Comparison of ENCODE assay signal across 8 cellular contexts in the genomic region with DNA sequence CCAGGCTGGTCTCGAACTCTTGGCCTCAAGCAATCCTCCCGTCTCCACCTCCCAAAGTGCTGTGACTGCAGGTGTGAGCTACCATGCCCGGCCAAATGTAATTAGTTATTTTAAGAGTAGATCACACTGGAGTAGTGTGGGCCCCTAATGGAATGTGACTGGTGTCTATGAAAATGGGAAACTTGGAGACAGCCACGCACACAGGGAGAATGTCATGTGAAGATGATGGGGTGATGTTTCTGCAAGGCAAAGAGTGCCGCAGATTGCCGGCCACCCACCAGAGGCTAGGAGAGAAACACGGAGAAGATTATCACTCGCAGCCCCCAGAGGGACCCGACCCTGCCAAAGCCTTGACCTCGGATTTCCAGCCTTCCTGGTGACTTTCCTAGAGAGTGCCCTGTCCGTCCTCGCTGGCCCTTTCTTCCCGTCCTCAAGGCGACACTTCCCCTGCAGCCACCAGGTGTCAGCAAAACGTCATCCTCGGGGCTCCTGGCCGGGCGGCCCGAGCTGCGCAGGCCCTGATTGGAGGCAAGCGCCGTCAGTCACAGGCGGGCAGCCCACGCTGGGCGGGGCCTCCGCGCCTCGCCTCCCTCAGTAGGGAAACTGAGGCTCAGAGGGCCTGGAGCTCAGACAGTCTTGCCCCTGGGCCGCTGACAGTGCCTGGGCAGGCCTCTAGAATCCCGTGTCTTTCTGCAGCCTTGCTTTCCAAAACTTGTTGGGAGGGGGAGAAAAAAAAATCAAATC. TPM values are rescaled to one million over a fixed set of nuclear protein-coding genes. Genes with fewer than 3 reads are reported as not detected.
A peak's percentile ranks its signal among the peaks of the same experiment; 100 is the strongest.
DNase-seq lines count a peak whose midpoint lies in the region; ATAC-seq and TF ChIP-seq lines count a peak whose summit lies in the region.

No MANE protein-coding gene starts in this region.

- H3K27me3 ChIP-seq in MM.1S (replicated peaks; ENCODE audit: insufficient read depth, low read length) (peaks cover 36% of the 10 kb centered on the region), cardiac muscle cell (no peaks in the 10 kb centered on the region), prostate gland (replicated peaks; ENCODE audit: insufficient read depth) (no peaks in the 10 kb centered on the region)

- H3K36me3 ChIP-seq in MM.1S (replicated peaks; ENCODE audit: insufficient read depth, low read length) (no peaks in the 10 kb centered on the region), cardiac muscle cell (no peaks in the 10 kb centered on the region), prostate gland (no peaks in the 10 kb centered on the region)

- no peaks in the 10 kb centered on the region for H3F3A ChIP-seq in MM.1S (ENCODE audit: insufficient read depth, low read length)

- POLR2A ChIA-PET in activated naive CD8-positive, alpha-beta T cell treated with anti-CD3 and anti-CD28 coated beads, Interleukin-2, amount 10 ng/mL, durations not matched to agents 7 days and 5 days (lab: Charles Lee): no interaction called here

- no peaks in the 10 kb centered on the region for H3K79me2 ChIP-seq in MM.1S (ENCODE audit: low read length)

- no peaks in the 10 kb centered on the region for H3K9me3 Mint-ChIP-seq in activated naive CD8-positive, alpha-beta T cell treated with anti-CD3 and anti-CD28 coated beads, Interleukin-2, amount 10 ng/mL, durations not matched to agents 7 days and 5 days

- DNase-seq in GM13977 (ENCODE audit: low spot score): peak; percentile 98
- peak; percentile 87 for DNase-seq in MM.1S
- peak; percentile 85 for DNase-seq in activated naive CD8-positive, alpha-beta T cell treated with anti-CD3 and anti-CD28 coated beads, Interleukin-2, amount 10 ng/mL, durations not matched to agents 7 days and 5 days
- peak; percentile 84 to 92 for DNase-seq in cardiac muscle cell (ENCODE audit: low read depth in 1 of 2, low spot score in 1 of 2)
- peak; percentile 79 for DNase-seq in prostate gland (ENCODE audit: low spot score)

- H3K4me2 ChIP-seq in MM.1S (ENCODE audit: low read depth, low read length): peak overlapping the region; percentile 79

- H3K4me1 ChIP-seq in MM.1S (ENCODE audit: low read length) (peaks cover 4% of the 10 kb centered on the region; the same call in 1 of the 2 replicates), cardiac muscle cell (ENCODE audit: low read depth) (no peaks in the 10 kb centered on the region), prostate gland (replicated peaks) (no peaks in the 10 kb centered on the region)

- no peaks in the 10 kb centered on the region for H3K9me2 ChIP-seq in MM.1S (replicated peaks; ENCODE audit: insufficient read depth, low read length)

- no peaks in the 10 kb centered on the region for H3K9me3 ChIP-seq in MM.1S (replicated peaks; ENCODE audit: insufficient read depth, low read length)
- H3K9me3 ChIP-seq in cardiac muscle cell (ENCODE audit: low read depth): no peaks in the 10 kb centered on the region
- H3K9me3 ChIP-seq in prostate gland: no peaks in the 10 kb centered on the region

- H3K27ac Mint-ChIP-seq in activated naive CD8-positive, alpha-beta T cell treated with anti-CD3 and anti-CD28 coated beads, Interleukin-2, amount 10 ng/mL, durations not matched to agents 7 days and 5 days: no peak overlapping the region

- peak; percentile 100 for ATAC-seq in SK-N-SH treated with all-trans-retinoic acid at 6 μM for 48 hours
- ATAC-seq in activated naive CD8-positive, alpha-beta T cell treated with anti-CD3 and anti-CD28 coated beads, Interleukin-2, amount 10 ng/mL, durations not matched to agents 7 days and 5 days (ENCODE audit: low read depth): peak; percentile 94
- ATAC-seq in GM18858 (IDR thresholded peaks at IDR 0.05; ENCODE audit: unreplicated experiment): no peak

- 18% methylated on average over 30 of the region's 30 CpGs for WGBS in prostate gland

- no peak overlapping the region for H3K9ac ChIP-seq in MM.1S (ENCODE audit: low read length)

- TF ChIP-seq CTCF in 22Rv1 (IDR thresholded peaks at IDR 0.05) (peak; percentile 92), GM13977 (IDR thresholded peaks at IDR 0.05; ENCODE audit: extremely low read depth, insufficient read depth, missing control alignments) (peak; percentile 89), MM.1S (IDR thresholded peaks at IDR 0.05; ENCODE audit: low read length) (peak; percentile 87), cardiac muscle cell (IDR thresholded peaks at IDR 0.05; ENCODE audit: low read depth, low read length) (peak; percentile 65), prostate gland (IDR thresholded peaks at IDR 0.05) (peak in 3 of 4 experiments; percentile 62 to 77 (median 76))

- peaks cover 6% of the 10 kb centered on the region for H3K4me1 Mint-ChIP-seq in activated naive CD8-positive, alpha-beta T cell treated with anti-CD3 and anti-CD28 coated beads, Interleukin-2, amount 10 ng/mL, durations not matched to agents 7 days and 5 days

- peaks cover 41% of the 10 kb centered on the region for H3K27me3 Mint-ChIP-seq in activated naive CD8-positive, alpha-beta T cell treated with anti-CD3 and anti-CD28 coated beads, Interleukin-2, amount 10 ng/mL, durations not matched to agents 7 days and 5 days

- H3K4me3 ChIP-seq in MM.1S (ENCODE audit: low read length): peak overlapping the region; percentile 32
- no peak overlapping the region for H3K4me3 ChIP-seq in cardiac muscle cell
- no peak overlapping the region for H3K4me3 ChIP-seq in prostate gland

- no peak for TF ChIP-seq POLR2A in prostate gland (IDR thresholded peaks at IDR 0.05)

- intact Hi-C loops in prostate gland (cut with DNase I): no loop called here

- no peaks in the 10 kb centered on the region for H3K36me3 Mint-ChIP-seq in activated naive CD8-positive, alpha-beta T cell treated with anti-CD3 and anti-CD28 coated beads, Interleukin-2, amount 10 ng/mL, durations not matched to agents 7 days and 5 days

- peak overlapping the region; percentile 36 for H3K4me3 Mint-ChIP-seq in activated naive CD8-positive, alpha-beta T cell treated with anti-CD3 and anti-CD28 coated beads, Interleukin-2, amount 10 ng/mL, durations not matched to agents 7 days and 5 days

- in situ Hi-C loops in GM13977 (cut with MboI; ENCODE audit: low pct_unique_long_range_greater_than_20kb, low sequenced_read_pairs, unreplicated experiment): no loop called here

- H4K20me1 ChIP-seq in MM.1S (ENCODE audit: insufficient read depth, low read length): no peaks in the 10 kb centered on the region

- H3K27ac ChIP-seq in 22Rv1 (no peak overlapping the region), MM.1S (ENCODE audit: low read length) (no peak overlapping the region), cardiac muscle cell (no peak overlapping the region), prostate gland (no peak overlapping the region)

- peak overlapping the region; percentile 52 for H2AFZ ChIP-seq in MM.1S (ENCODE audit: low read length)

TF ChIP-seq in SK-N-SH treated with all-trans-retinoic acid at 6 μM for 48 hours, 23 proteins besides CTCF, POLR2A, EP300 and RAD21:
- TF ChIP-seq RARB (CRISPR knock-in tag; IDR thresholded peaks at IDR 0.05): no peak
- TF ChIP-seq ZFP30 (CRISPR knock-in tag; IDR thresholded peaks at IDR 0.05): no peak
- TF ChIP-seq GLIS3 (CRISPR knock-in tag; IDR thresholded peaks at IDR 0.05): no peak
- no peak for TF ChIP-seq ESRRG (CRISPR knock-in tag; IDR thresholded peaks at IDR 0.05)
- TF ChIP-seq, protein P1, sequence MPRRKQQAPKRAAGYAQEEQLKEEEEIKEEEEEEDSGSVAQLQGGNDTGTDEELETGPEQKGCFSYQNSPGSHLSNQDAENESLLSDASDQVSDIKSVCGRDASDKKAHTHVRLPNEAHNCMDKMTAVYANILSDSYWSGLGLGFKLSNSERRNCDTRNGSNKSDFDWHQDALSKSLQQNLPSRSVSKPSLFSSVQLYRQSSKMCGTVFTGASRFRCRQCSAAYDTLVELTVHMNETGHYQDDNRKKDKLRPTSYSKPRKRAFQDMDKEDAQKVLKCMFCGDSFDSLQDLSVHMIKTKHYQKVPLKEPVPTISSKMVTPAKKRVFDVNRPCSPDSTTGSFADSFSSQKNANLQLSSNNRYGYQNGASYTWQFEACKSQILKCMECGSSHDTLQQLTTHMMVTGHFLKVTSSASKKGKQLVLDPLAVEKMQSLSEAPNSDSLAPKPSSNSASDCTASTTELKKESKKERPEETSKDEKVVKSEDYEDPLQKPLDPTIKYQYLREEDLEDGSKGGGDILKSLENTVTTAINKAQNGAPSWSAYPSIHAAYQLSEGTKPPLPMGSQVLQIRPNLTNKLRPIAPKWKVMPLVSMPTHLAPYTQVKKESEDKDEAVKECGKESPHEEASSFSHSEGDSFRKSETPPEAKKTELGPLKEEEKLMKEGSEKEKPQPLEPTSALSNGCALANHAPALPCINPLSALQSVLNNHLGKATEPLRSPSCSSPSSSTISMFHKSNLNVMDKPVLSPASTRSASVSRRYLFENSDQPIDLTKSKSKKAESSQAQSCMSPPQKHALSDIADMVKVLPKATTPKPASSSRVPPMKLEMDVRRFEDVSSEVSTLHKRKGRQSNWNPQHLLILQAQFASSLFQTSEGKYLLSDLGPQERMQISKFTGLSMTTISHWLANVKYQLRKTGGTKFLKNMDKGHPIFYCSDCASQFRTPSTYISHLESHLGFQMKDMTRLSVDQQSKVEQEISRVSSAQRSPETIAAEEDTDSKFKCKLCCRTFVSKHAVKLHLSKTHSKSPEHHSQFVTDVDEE (CRISPR knock-in tag; IDR thresholded peaks at IDR 0.05): 0 out of 2 replicates have a peak, but pooled peaks have one; percentile 55
- TF ChIP-seq ARNTL (CRISPR knock-in tag; IDR thresholded peaks at IDR 0.05; ENCODE audit: borderline replicate concordance, low read depth): no peak

RNA-seq across cellular contexts. Expression of gene CRYBB2, which starts 16.3 kb away (rescaled TPM):
- total RNA-seq in activated naive CD8-positive, alpha-beta T cell treated with anti-CD3 and anti-CD28 coated beads, Interleukin-2, amount 10 ng/mL, durations not matched to agents 7 days and 5 days: not detected
- total RNA-seq in cardiac muscle cell: 0.28 TPM in 1 of 2 replicates, not detected in the other
- polyA plus RNA-seq in cardiac muscle cell: not detected in 2 replicates
- total RNA-seq in prostate gland: 1 to 10 TPM in 1 of 2 donors, not detected in 1; 1.9 TPM

RNA-seq across cellular contexts. Expression of gene CRYBB3, which starts 36.1 kb away (rescaled TPM):
- total RNA-seq in activated naive CD8-positive, alpha-beta T cell treated with anti-CD3 and anti-CD28 coated beads, Interleukin-2, amount 10 ng/mL, durations not matched to agents 7 days and 5 days: under 1 TPM; 0.71 to 0.72 TPM
- total RNA-seq in cardiac muscle cell (not detected in 2 replicates), prostate gland (under 1 TPM in 1 of 2 donors, not detected in 1; 0.36 TPM)
- 0.21 and 0.55 TPM in 2 replicates for polyA plus RNA-seq in cardiac muscle cell
